In the genomic region with DNA sequence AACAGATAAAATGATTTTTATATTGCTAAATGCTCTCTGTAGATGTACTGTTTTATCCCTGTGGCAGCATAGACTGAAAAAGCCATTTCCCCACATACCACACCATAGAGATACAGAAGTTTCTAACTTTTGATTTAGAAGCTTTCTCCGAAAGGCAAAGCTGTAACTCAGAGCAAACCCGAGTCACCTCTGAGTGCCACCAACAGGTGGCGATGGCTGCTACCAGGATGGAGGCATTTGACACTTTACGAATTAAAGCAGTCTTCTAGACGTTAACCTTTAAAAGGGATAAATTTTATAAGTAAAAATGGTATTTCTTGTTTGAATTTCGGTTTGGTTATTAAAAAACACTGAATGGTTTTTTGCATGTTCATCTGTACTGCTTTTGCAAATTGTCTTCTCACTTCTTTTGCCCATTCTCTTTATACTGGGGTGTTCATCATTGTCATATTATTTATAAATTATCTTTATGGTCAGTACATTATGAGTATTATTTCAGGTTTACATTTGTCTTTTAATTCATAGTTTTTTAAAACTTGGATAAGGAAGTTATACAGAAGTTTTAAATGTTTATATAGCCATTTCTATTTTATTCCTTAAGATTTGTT, we compare ENCODE assay signal across 1 cellular context.
TF ChIP-seq lines count a peak whose summit lies in the region.

No MANE protein-coding gene starts in this region.

TF ChIP-seq in H1, 55 proteins besides CTCF, POLR2A, EP300 and RAD21:
- TF ChIP-seq SIN3A (conservative IDR thresholded peaks at IDR 0.05 in 1 of 2, IDR thresholded peaks at IDR 0.05 in 1 of 2; ENCODE audit: low read depth in 1 of 2, low read length in 2 of 2) (no peak), FOSL1 (IDR thresholded peaks at IDR 0.05; ENCODE audit: insufficient read depth, low read depth, low read length) (no peak), JUND (IDR thresholded peaks at IDR 0.05; ENCODE audit: low read length) (no peak), RBBP5 (IDR thresholded peaks at IDR 0.05; ENCODE audit: borderline replicate concordance, low read depth, low read length) (no peak), CHD1 (IDR thresholded peaks at IDR 0.05; ENCODE audit: low read depth, low read length) (no peak), YY1 (IDR thresholded peaks at IDR 0.05; ENCODE audit: low read depth, low read length) (no peak), RFX5 (IDR thresholded peaks at IDR 0.05; ENCODE audit: borderline replicate concordance, low read depth, low read length) (no peak), TCF12 (IDR thresholded peaks at IDR 0.05; ENCODE audit: low read depth, low read length) (no peak), RNF2 (IDR thresholded peaks at IDR 0.05; ENCODE audit: borderline replicate concordance, low read depth, low read length, missing control alignments, poor library complexity, severe bottlenecking) (no peak)
- TF ChIP-seq, protein P1, sequence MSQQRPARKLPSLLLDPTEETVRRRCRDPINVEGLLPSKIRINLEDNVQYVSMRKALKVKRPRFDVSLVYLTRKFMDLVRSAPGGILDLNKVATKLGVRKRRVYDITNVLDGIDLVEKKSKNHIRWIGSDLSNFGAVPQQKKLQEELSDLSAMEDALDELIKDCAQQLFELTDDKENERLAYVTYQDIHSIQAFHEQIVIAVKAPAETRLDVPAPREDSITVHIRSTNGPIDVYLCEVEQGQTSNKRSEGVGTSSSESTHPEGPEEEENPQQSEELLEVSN (IDR thresholded peaks at IDR 0.05), result no peak
